ENCODE assay signal across 26 cellular contexts in genomic region chrX:14672611-14673172, GRCh38.
"Had no signal": no experiment of that assay in that cellular context is flagged by ENCODE, and none has a peak within 500 bp of the region (broad histone marks: within the 10 kb centered on the region; RNA-seq: fewer than 3 reads in every experiment).

No MANE protein-coding gene starts in this region.

- H3K9me3 ChIP-seq: adrenal gland, right lobe of liver, testis had no signal

- H3K4me3 Mint-ChIP-seq: activated CD4-positive, alpha-beta T cell treated with anti-CD3 and anti-CD28 coated beads for 36 hours; activated CD8-positive, alpha-beta memory T cell treated with anti-CD3 and anti-CD28 coated beads, Interleukin-2, amount 10 ng/mL, durations not matched to agents 7 days and 5 days; activated CD8-positive, alpha-beta T cell treated with anti-CD3 and anti-CD28 coated beads, Interleukin-2, amount 10 ng/mL, durations not matched to agents 7 days and 5 days; activated naive CD8-positive, alpha-beta T cell; brain; naive thymus-derived CD8-positive, alpha-beta T cell; neural progenitor cell had no signal

- H3K4me1 ChIP-seq: adrenal gland, neural progenitor cell, right lobe of liver, testis had no signal

- H3K27ac ChIP-seq: adrenal gland, cardiac muscle cell, coronary artery, dorsolateral prefrontal cortex, neural progenitor cell, right lobe of liver, skin epidermis, testis had no signal

- ATAC-seq: activated CD4-positive, alpha-beta T cell treated with anti-CD3 and anti-CD28 coated beads for 36 hours; activated CD8-positive, alpha-beta memory T cell treated with anti-CD3 and anti-CD28 coated beads, Interleukin-2, amount 10 ng/mL, durations not matched to agents 7 days and 5 days; activated CD8-positive, alpha-beta T cell treated with anti-CD3 and anti-CD28 coated beads, Interleukin-2, amount 10 ng/mL, durations not matched to agents 7 days and 5 days; left cardiac atrium; left ventricle myocardium superior; naive thymus-derived CD8-positive, alpha-beta T cell; right lobe of liver; stimulated activated naive CD8-positive, alpha-beta T cell treated with anti-CD3 and anti-CD28 coated beads, Interleukin-15, Interleukin-2, amounts not matched to agents 100 U/mL and 50 U/mL, for 24 hours had no signal

- DNase-seq: activated B cell treated with CpG ODN at 0.5 μM for 24 hours; activated CD4-positive, alpha-beta T cell treated with anti-CD3 and anti-CD28 coated beads for 36 hours; activated CD8-positive, alpha-beta memory T cell treated with anti-CD3 and anti-CD28 coated beads, Interleukin-2, amount 10 ng/mL, durations not matched to agents 7 days and 5 days; activated CD8-positive, alpha-beta T cell treated with anti-CD3 and anti-CD28 coated beads, Interleukin-2, amount 10 ng/mL, durations not matched to agents 7 days and 5 days; activated effector memory CD4-positive, alpha-beta T cell treated with Interleukin-2 at 50 U/mL for 16 hours; activated naive CD4-positive, alpha-beta T cell treated with Interleukin-2 at 50 U/mL for 16 hours; adrenal gland; aorta; cerebellar nuclear complex; dorsolateral prefrontal cortex; effector memory CD4-positive, alpha-beta T cell; glutamatergic neuron; left cardiac atrium; left ventricle myocardium superior; naive thymus-derived CD8-positive, alpha-beta T cell; right lobe of liver; stimulated activated CD4-positive, alpha-beta T cell treated with anti-CD3 and anti-CD28 coated beads, Interleukin-12 subunit alpha, Interleukin-12 subunit beta, amount 100 ng/mL, for 4 hours; stimulated activated CD4-positive, alpha-beta T cell treated with anti-CD3 and anti-CD28 coated beads, Interleukin-4, amount 100 ng/mL, for 1 hour; stimulated activated naive CD8-positive, alpha-beta T cell treated with anti-CD3 and anti-CD28 coated beads, Interleukin-15, Interleukin-2, amounts not matched to agents 100 U/mL and 50 U/mL, for 24 hours; testis had no signal

- H3K4me2 ChIP-seq: neural progenitor cell had no signal

- H3K9me3 Mint-ChIP-seq: activated B cell treated with CpG ODN at 0.5 μM for 24 hours, brain, neural progenitor cell had no signal

- H3K4me1 Mint-ChIP-seq: activated CD8-positive, alpha-beta memory T cell treated with anti-CD3 and anti-CD28 coated beads, Interleukin-2, amount 10 ng/mL, durations not matched to agents 7 days and 5 days had no signal

- H3K9ac ChIP-seq: neural progenitor cell had no signal

- H3K27me3 ChIP-seq: cardiac muscle cell, neural progenitor cell, testis had no signal

- H3K27ac Mint-ChIP-seq: activated CD4-positive, alpha-beta T cell treated with anti-CD3 and anti-CD28 coated beads for 36 hours; activated CD8-positive, alpha-beta memory T cell treated with anti-CD3 and anti-CD28 coated beads, Interleukin-2, amount 10 ng/mL, durations not matched to agents 7 days and 5 days; activated CD8-positive, alpha-beta T cell treated with anti-CD3 and anti-CD28 coated beads, Interleukin-2, amount 10 ng/mL, durations not matched to agents 7 days and 5 days; activated naive CD8-positive, alpha-beta T cell; naive thymus-derived CD8-positive, alpha-beta T cell; neural progenitor cell had no signal

- H3K36me3 ChIP-seq: adrenal gland, cardiac muscle cell, neural progenitor cell, right lobe of liver had no signal

- H3K36me3 Mint-ChIP-seq: activated CD8-positive, alpha-beta memory T cell treated with anti-CD3 and anti-CD28 coated beads, Interleukin-2, amount 10 ng/mL, durations not matched to agents 7 days and 5 days; activated naive CD8-positive, alpha-beta T cell; naive thymus-derived CD8-positive, alpha-beta T cell; neural progenitor cell had no signal

- H3K4me3 ChIP-seq: adrenal gland, cardiac muscle cell, coronary artery, dorsolateral prefrontal cortex, neural progenitor cell, right lobe of liver, skin epidermis, testis had no signal

- H3K27me3 Mint-ChIP-seq: activated B cell treated with CpG ODN at 0.5 μM for 24 hours; activated CD4-positive, alpha-beta T cell treated with anti-CD3 and anti-CD28 coated beads for 36 hours; activated CD8-positive, alpha-beta memory T cell treated with anti-CD3 and anti-CD28 coated beads, Interleukin-2, amount 10 ng/mL, durations not matched to agents 7 days and 5 days; activated naive CD8-positive, alpha-beta T cell; brain had no signal

- H2AFZ ChIP-seq: neural progenitor cell had no signal
